ENCODE assay signal across 1 cellular context in the genomic region with DNA sequence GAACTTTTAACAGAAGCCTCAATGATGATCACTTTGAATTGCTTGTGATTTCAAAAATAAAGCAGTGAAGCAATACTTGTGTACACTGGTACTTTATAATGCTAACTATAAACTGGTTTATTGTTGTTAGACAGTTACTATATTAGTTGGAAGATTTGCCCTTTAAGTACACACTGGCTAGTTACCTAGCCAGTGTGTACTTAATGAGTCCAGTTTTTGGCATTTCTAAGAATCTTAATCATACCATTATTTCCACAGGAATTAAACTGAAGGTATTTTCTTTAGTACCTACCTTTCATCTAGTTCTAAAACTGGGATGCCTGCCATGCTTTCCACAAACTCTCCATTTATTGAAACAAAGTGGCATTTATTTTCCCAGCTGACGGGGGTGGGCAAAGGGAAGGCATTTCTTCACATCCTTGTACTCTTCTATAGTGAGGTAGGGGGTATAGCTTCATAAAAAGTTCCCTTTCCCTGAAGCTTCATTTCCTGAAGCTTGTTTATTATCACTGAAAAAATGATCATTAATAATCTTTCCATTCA.
TF ChIP-seq lines count a peak whose summit lies in the region.

No MANE protein-coding gene starts in this region.

TF ChIP-seq in GM23338, 12 proteins besides CTCF, POLR2A, EP300 and RAD21 (continued from another document):
- TF ChIP-seq, protein P1, sequence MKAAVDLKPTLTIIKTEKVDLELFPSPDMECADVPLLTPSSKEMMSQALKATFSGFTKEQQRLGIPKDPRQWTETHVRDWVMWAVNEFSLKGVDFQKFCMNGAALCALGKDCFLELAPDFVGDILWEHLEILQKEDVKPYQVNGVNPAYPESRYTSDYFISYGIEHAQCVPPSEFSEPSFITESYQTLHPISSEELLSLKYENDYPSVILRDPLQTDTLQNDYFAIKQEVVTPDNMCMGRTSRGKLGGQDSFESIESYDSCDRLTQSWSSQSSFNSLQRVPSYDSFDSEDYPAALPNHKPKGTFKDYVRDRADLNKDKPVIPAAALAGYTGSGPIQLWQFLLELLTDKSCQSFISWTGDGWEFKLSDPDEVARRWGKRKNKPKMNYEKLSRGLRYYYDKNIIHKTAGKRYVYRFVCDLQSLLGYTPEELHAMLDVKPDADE (IDR thresholded peaks at IDR 0.05), result no peak
- TF ChIP-seq, protein P2, sequence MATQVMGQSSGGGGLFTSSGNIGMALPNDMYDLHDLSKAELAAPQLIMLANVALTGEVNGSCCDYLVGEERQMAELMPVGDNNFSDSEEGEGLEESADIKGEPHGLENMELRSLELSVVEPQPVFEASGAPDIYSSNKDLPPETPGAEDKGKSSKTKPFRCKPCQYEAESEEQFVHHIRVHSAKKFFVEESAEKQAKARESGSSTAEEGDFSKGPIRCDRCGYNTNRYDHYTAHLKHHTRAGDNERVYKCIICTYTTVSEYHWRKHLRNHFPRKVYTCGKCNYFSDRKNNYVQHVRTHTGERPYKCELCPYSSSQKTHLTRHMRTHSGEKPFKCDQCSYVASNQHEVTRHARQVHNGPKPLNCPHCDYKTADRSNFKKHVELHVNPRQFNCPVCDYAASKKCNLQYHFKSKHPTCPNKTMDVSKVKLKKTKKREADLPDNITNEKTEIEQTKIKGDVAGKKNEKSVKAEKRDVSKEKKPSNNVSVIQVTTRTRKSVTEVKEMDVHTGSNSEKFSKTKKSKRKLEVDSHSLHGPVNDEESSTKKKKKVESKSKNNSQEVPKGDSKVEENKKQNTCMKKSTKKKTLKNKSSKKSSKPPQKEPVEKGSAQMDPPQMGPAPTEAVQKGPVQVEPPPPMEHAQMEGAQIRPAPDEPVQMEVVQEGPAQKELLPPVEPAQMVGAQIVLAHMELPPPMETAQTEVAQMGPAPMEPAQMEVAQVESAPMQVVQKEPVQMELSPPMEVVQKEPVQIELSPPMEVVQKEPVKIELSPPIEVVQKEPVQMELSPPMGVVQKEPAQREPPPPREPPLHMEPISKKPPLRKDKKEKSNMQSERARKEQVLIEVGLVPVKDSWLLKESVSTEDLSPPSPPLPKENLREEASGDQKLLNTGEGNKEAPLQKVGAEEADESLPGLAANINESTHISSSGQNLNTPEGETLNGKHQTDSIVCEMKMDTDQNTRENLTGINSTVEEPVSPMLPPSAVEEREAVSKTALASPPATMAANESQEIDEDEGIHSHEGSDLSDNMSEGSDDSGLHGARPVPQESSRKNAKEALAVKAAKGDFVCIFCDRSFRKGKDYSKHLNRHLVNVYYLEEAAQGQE (IDR thresholded peaks at IDR 0.05; ENCODE audit: unreplicated experiment), result no peak
- TF ChIP-seq EZH2phosphoT487 (IDR thresholded peaks at IDR 0.05; ENCODE audit: unreplicated experiment), result no peak
- TF ChIP-seq NANOG (IDR thresholded peaks at IDR 0.05; ENCODE audit: borderline replicate concordance), result no peak
- no peak for TF ChIP-seq ZNF331 (CRISPR knock-in tag; IDR thresholded peaks at IDR 0.05; ENCODE audit: low read depth)
- TF ChIP-seq ZNF114 (CRISPR knock-in tag; IDR thresholded peaks at IDR 0.05), result no peak
